In genomic region chr19:48512504-48513288, GRCh38 we compare ENCODE assay signal across 3 cellular contexts.
A peak's percentile ranks its signal among the peaks of the same experiment; 100 is the strongest.
TF ChIP-seq lines count a peak whose summit lies in the region.

No MANE protein-coding gene starts in this region.

TF ChIP-seq in SK-N-SH, 30 proteins besides CTCF, POLR2A, EP300 and RAD21:
- TF ChIP-seq NRF1 (IDR thresholded peaks at IDR 0.05; ENCODE audit: low read depth, low read length) (no peak), RFX5 (IDR thresholded peaks at IDR 0.05; ENCODE audit: low read length) (no peak), IRF3 (IDR thresholded peaks at IDR 0.05; ENCODE audit: low read depth, low read length) (no peak), YY1 (IDR thresholded peaks at IDR 0.05; ENCODE audit: low read depth) (no peak), SMC3 (IDR thresholded peaks at IDR 0.05; ENCODE audit: low read depth, low read length) (no peak)

TF ChIP-seq in SK-N-SH treated with all-trans-retinoic acid at 6 μM for 48 hours, 23 proteins besides CTCF, POLR2A, EP300 and RAD21:
- no peak for TF ChIP-seq ZFP30 (CRISPR knock-in tag; IDR thresholded peaks at IDR 0.05)
TF ChIP-seq in SK-N-SH treated with all-trans-retinoic acid at 6 μM for 48 hours: peak in this region for 0.

TF ChIP-seq in H1, 55 proteins besides CTCF, POLR2A, EP300 and RAD21:
- TF ChIP-seq EZH2 (IDR thresholded peaks at IDR 0.05; ENCODE audit: low read depth, low read length, severe bottlenecking) (peak; percentile 14), CBX8 (IDR thresholded peaks at IDR 0.05; ENCODE audit: borderline replicate concordance, low read depth, low read length) (no peak)
